ENCODE assay signal across 18 cellular contexts in genomic region chr2:150812664-150813408, GRCh38.
DNase-seq lines count a peak whose midpoint lies in the region; ATAC-seq and TF ChIP-seq lines count a peak whose summit lies in the region.
"Had no signal": no experiment of that assay in that cellular context is flagged by ENCODE, and none has a peak within 500 bp of the region (broad histone marks: within the 10 kb centered on the region; RNA-seq: fewer than 3 reads in every experiment).

No MANE protein-coding gene starts in this region.

- CTCF ChIA-PET in PC-3 (lab: Charles Lee): no interaction called here

- BruUV-seq in PC-3 (replicated peaks; lab: Mats Ljungman, UMichigan): no TSS peak

- H3K27ac ChIP-seq in PC-3 (ENCODE audit: low read length): peak overlapping the region; percentile 88

- no peaks in the 10 kb centered on the region for H3K36me3 ChIP-seq in PC-3 (ENCODE audit: low read depth, low read length)
- H3K36me3 ChIP-seq: HAP-1, MG63 had no signal

- H3K4me2 ChIP-seq in PC-3 (ENCODE audit: low read length): 0 out of 2 replicates have a peak overlapping the region, but pooled peaks have one; percentile 24

- POLR2A ChIA-PET in PC-3 (lab: Charles Lee; ENCODE audit: unreplicated experiment): no interaction called here

- no peaks in the 10 kb centered on the region for H3K27me3 ChIP-seq in PC-3 (ENCODE audit: low read length)
- H3K27me3 ChIP-seq: MG63 had no signal

- H3K9me3 Mint-ChIP-seq in stimulated activated memory B cell treated with anti-CD40 and anti-IgM and Interleukin-4, amounts not matched to agents 10 μg/mL and 1 μg/mL and 100 μg/mL, for 72 hours: no peaks in the 10 kb centered on the region
- H3K9me3 Mint-ChIP-seq: CD4-positive, alpha-beta T cell; T-helper 1 cell treated with Interleukin-12 subunit alpha and Interleukin-12 subunit beta and Interleukin-4 antibody, amounts not matched to agents 30 μg/mL and 1 μg/mL, for 36 hours had no signal

- no peaks in the 10 kb centered on the region for H4K20me1 ChIP-seq in PC-3 (ENCODE audit: low read length)

- H3K79me2 ChIP-seq in PC-3 (ENCODE audit: low read length): no peaks in the 10 kb centered on the region

- no peaks in the 10 kb centered on the region for H3K9me2 ChIP-seq in PC-3 (replicated peaks; ENCODE audit: low read length)

- no peaks in the 10 kb centered on the region for H3K27me3 Mint-ChIP-seq in stimulated activated memory B cell treated with anti-CD40 and anti-IgM and Interleukin-4, amounts not matched to agents 10 μg/mL and 1 μg/mL and 100 μg/mL, for 72 hours
- H3K27me3 Mint-ChIP-seq: CD4-positive, alpha-beta T cell had no signal

- no peak overlapping the region for H3K27ac Mint-ChIP-seq in stimulated activated memory B cell treated with anti-CD40 and anti-IgM and Interleukin-4, amounts not matched to agents 10 μg/mL and 1 μg/mL and 100 μg/mL, for 72 hours
- H3K27ac Mint-ChIP-seq: CD4-positive, alpha-beta T cell; T-helper 1 cell treated with Interleukin-12 subunit alpha and Interleukin-12 subunit beta and Interleukin-4 antibody, amounts not matched to agents 30 μg/mL and 1 μg/mL, for 36 hours had no signal

- no peaks in the 10 kb centered on the region for H3K4me1 Mint-ChIP-seq in stimulated activated memory B cell treated with anti-CD40 and anti-IgM and Interleukin-4, amounts not matched to agents 10 μg/mL and 1 μg/mL and 100 μg/mL, for 72 hours

- no peak for TF ChIP-seq CTCF in PC-3 (conservative IDR thresholded peaks at IDR 0.05; ENCODE audit: low read depth, low read length)

- no peaks in the 10 kb centered on the region for H3K36me3 Mint-ChIP-seq in stimulated activated memory B cell treated with anti-CD40 and anti-IgM and Interleukin-4, amounts not matched to agents 10 μg/mL and 1 μg/mL and 100 μg/mL, for 72 hours

- intact Hi-C loops in PC-3 (cut with micrococcal nuclease): loop anchor here (1.0 to 10.0 kb wide), 6 partner anchors 126 to 352 kb away; partner anchors contain the start of gene RND3

- H2AFZ ChIP-seq in PC-3 (ENCODE audit: low read length): peak overlapping the region; percentile 49; the same call in 1 of the 2 replicates

- H3K9ac ChIP-seq in PC-3 (ENCODE audit: low read length): peak overlapping the region; percentile 32; the same call in 1 of the 2 replicates

- H3K4me3 Mint-ChIP-seq in stimulated activated memory B cell treated with anti-CD40 and anti-IgM and Interleukin-4, amounts not matched to agents 10 μg/mL and 1 μg/mL and 100 μg/mL, for 72 hours: no peak overlapping the region
- H3K4me3 Mint-ChIP-seq: CD4-positive, alpha-beta T cell; T-helper 1 cell treated with Interleukin-12 subunit alpha and Interleukin-12 subunit beta and Interleukin-4 antibody, amounts not matched to agents 30 μg/mL and 1 μg/mL, for 36 hours had no signal

- H3K9me3 ChIP-seq in PC-3 (ENCODE audit: low read length): no peaks in the 10 kb centered on the region
- H3K9me3 ChIP-seq: HAP-1, MG63 had no signal

- ATAC-seq in PC-3 (peak; percentile 85), GM21390 (IDR thresholded peaks at IDR 0.05; ENCODE audit: unreplicated experiment) (no peak)
- ATAC-seq in stimulated activated memory B cell treated with anti-CD40 and anti-IgM and Interleukin-4, amounts not matched to agents 10 μg/mL and 1 μg/mL and 100 μg/mL, for 72 hours: peak; percentile 39
- ATAC-seq: Panc1 had no signal

- no peak overlapping the region for H3K4me3 ChIP-seq in PC-3 (ENCODE audit: low read length)
- H3K4me3 ChIP-seq: HAP-1, MG63 had no signal

- H3K4me1 ChIP-seq in PC-3 (ENCODE audit: insufficient read depth, low read length): peaks cover 20% of the 10 kb centered on the region
- H3K4me1 ChIP-seq: HAP-1 had no signal

- DNase-seq in HT-29 (ENCODE audit: low spot score): peak; percentile 53
- peak; percentile 74 for DNase-seq in PC-3
- peak; percentile 14 for DNase-seq in fibroblast of gingiva (ENCODE audit: low read depth)
- no peak for DNase-seq in DMS114 treated with DMSO at 0.1 percent for 48 hours (lab: John Stamatoyannopoulos, UW; ENCODE audit: unreplicated experiment)
- DNase-seq in activated T-cell treated with anti-CD3 and anti-CD28 coated beads, Interleukin-2, amount 50 U/mL, for 1 hour: no peak
- DNase-seq: CD4-positive, alpha-beta T cell; EL; GF-D8; Kasumi-1; MG63; NCI-H1694 treated with DMSO at 0.1 percent for 48 hours; NCI-H2081 treated with DMSO at 0.1 percent for 48 hours; NCI-H69 had no signal

- no peaks in the 10 kb centered on the region for H3F3A ChIP-seq in PC-3 (ENCODE audit: low read length, unreplicated experiment)

Comparison
In these comparisons a context has a peak if more than half of its experiments do, and no peak if none do; other contexts are left out.
1. DNase-seq: peak in HT-29 (single experiment), PC-3 (single experiment) and fibroblast of gingiva (single experiment); none in DMS114 treated with DMSO at 0.1 percent for 48 hours (single experiment) and activated T-cell treated with anti-CD3 and anti-CD28 coated beads, Interleukin-2, amount 50 U/mL, for 1 hour (single experiment).